8 cellular contexts compared by ENCODE assay signal in the genomic region with DNA sequence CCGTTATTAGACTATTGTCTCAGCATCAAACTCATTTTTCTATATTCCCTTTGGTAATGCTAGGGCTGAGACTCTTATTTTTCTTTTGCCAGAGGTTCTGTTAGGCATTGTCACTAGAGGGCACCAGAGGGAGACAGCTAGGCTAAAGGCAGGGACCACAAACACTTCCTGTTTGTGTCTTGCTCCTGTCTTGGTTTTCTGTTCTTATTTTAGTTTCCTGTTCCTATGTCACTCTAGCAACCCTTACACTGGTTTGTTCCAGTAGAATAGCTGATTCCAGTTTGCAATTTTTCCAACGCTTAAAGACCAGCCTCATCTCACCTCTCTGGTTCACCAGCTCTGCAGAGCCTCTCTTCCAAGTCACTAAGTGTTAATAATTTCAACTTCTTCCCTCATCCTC.
DNase-seq lines count a peak whose midpoint lies in the region; ATAC-seq lines count a peak whose summit lies in the region.

No MANE protein-coding gene starts in this region.

- ATAC-seq in GM21423 (IDR thresholded peaks at IDR 0.05; ENCODE audit: unreplicated experiment) = peak; percentile 99

- intact Hi-C loops in posterior vena cava (cut with DNase I) = loop anchor here in 1 of 2 donors (5.0 kb wide), 1 partner anchor 286 kb away; no protein-coding TSS in a partner anchor

- DNase-seq in EH (ENCODE audit: low read depth) = peak; percentile 82
- DNase-seq in HK-2 (ENCODE audit: unreplicated experiment) = peak; percentile 14
- peak; percentile 83 for DNase-seq in NCI-H82 treated with DMSO at 0.1 percent for 48 hours (lab: John Stamatoyannopoulos, UW; ENCODE audit: unreplicated experiment)
- DNase-seq in activated T-cell treated with anti-CD3 and anti-CD28 coated beads for 48 hours (ENCODE audit: low read depth) = peak; percentile 8
- DNase-seq in fibroblast of peridontal ligament (ENCODE audit: extremely low read depth) = peak; percentile 87
- peak; percentile 47 for DNase-seq in non-pigmented ciliary epithelial cell (ENCODE audit: low read depth)
- no peak for DNase-seq in posterior vena cava (ENCODE audit: low spot score)
